ENCODE assay signal across 19 cellular contexts in genomic region chr6:110359554-110359953, GRCh38. TPM values are rescaled to one million over a fixed set of nuclear protein-coding genes. Genes with fewer than 3 reads are reported as not detected.
A peak's percentile ranks its signal among the peaks of the same experiment; 100 is the strongest.
DNase-seq lines count a peak whose midpoint lies in the region; ATAC-seq and TF ChIP-seq lines count a peak whose summit lies in the region.
"Had no signal": no experiment of that assay in that cellular context is flagged by ENCODE, and none has a peak within 500 bp of the region (broad histone marks: within the 10 kb centered on the region; RNA-seq: fewer than 3 reads in every experiment).

No MANE protein-coding gene starts in this region.

- TF ChIP-seq POLR2A in transverse colon (IDR thresholded peaks at IDR 0.05): no peak

- TF ChIP-seq CTCF in brain microvascular endothelial cell (IDR thresholded peaks at IDR 0.05; ENCODE audit: low read depth, low read length, missing control alignments): no peak
- no peak for TF ChIP-seq CTCF in transverse colon (IDR thresholded peaks at IDR 0.05)

- H3K36me3 ChIP-seq in brain microvascular endothelial cell (replicated peaks): no peaks in the 10 kb centered on the region
- H3K36me3 ChIP-seq in transverse colon: no peaks in the 10 kb centered on the region
- H3K36me3 ChIP-seq: Peyer's patch, upper lobe of left lung had no signal

- peaks cover 0 to 23% (median 2%) of the 10 kb centered on the region in 4 donors for H3K4me1 ChIP-seq in transverse colon

- H3K27me3 ChIP-seq in brain microvascular endothelial cell (replicated peaks) (no peaks in the 10 kb centered on the region), transverse colon (peaks cover 31% of the 10 kb centered on the region)

- peak overlapping the region; percentile 7 to 59 for H3K4me3 Mint-ChIP-seq in activated T-cell treated with anti-CD3 and anti-CD28 coated beads, Interleukin-2, amount 50 U/mL, for 72 hours
- H3K4me3 Mint-ChIP-seq in activated T-cell treated with anti-CD3 and anti-CD28 coated beads, Interleukin-2, amount 50 U/mL, for 24 hours: no peak overlapping the region
- H3K4me3 Mint-ChIP-seq in naive B cell: peak overlapping the region in 7 of 8 donors; percentile 22 to 83 (median 64)
- H3K4me3 Mint-ChIP-seq: activated CD4-positive, alpha-beta memory T cell treated with anti-CD3 and anti-CD28 coated beads, Interleukin-2, amount 10 ng/mL, durations not matched to agents 7 days and 5 days had no signal

- in situ Hi-C loops in brain microvascular endothelial cell (cut with HindIII; ENCODE audit: low pct_ligation_motif_present, low sequenced_read_pairs): no loop called here
- in situ Hi-C loops in transverse colon (cut with MboI; ENCODE audit: low pct_ligation_motif_present in 1 of 4, low pct_unique_long_range_greater_than_20kb in 1 of 4, low sequenced_read_pairs in 3 of 4): no loop called here

- H3K27me3 Mint-ChIP-seq in activated T-cell treated with anti-CD3 and anti-CD28 coated beads, Interleukin-2, amount 50 U/mL, for 72 hours (ENCODE audit: low read depth): peaks cover 36% of the 10 kb centered on the region
- peaks cover 50% of the 10 kb centered on the region for H3K27me3 Mint-ChIP-seq in activated T-cell treated with anti-CD3 and anti-CD28 coated beads, Interleukin-2, amount 50 U/mL, for 24 hours
- peaks cover 42 to 61% (median 61%) of the 10 kb centered on the region in 3 donors for H3K27me3 Mint-ChIP-seq in naive B cell

- H3K4me3 ChIP-seq in brain microvascular endothelial cell (ENCODE audit: low read depth, low read length) (no peak overlapping the region), transverse colon (no peak overlapping the region)
- H3K4me3 ChIP-seq: K562, lung, Peyer's patch, upper lobe of left lung had no signal

- H3K36me3 Mint-ChIP-seq in activated T-cell treated with anti-CD3 and anti-CD28 coated beads, Interleukin-2, amount 50 U/mL, for 72 hours (ENCODE audit: insufficient read depth in 2 of 2): no peaks in the 10 kb centered on the region
- H3K36me3 Mint-ChIP-seq in activated T-cell treated with anti-CD3 and anti-CD28 coated beads, Interleukin-2, amount 50 U/mL, for 24 hours (ENCODE audit: low read depth): no peaks in the 10 kb centered on the region
- H3K36me3 Mint-ChIP-seq in naive B cell: peaks cover 0 to 15% of the 10 kb centered on the region in 2 donors

- DNase-seq in activated T-cell treated with anti-CD3 and anti-CD28 coated beads, Interleukin-2, amount 50 U/mL, for 72 hours: no peak
- DNase-seq in activated T-cell treated with anti-CD3 and anti-CD28 coated beads, Interleukin-2, amount 50 U/mL, for 24 hours: no peak
- peak; percentile 18 for DNase-seq in brain microvascular endothelial cell
- DNase-seq in naive B cell: no peak
- no peak for DNase-seq in transverse colon
- no peak for DNase-seq in H4 (ENCODE audit: low spot score)
- DNase-seq: activated CD4-positive, alpha-beta memory T cell treated with anti-CD3 and anti-CD28 coated beads, Interleukin-2, amount 10 ng/mL, durations not matched to agents 7 days and 5 days; DMS79; Peyer's patch; upper lobe of left lung had no signal

- no peak overlapping the region for H3K27ac ChIP-seq in brain microvascular endothelial cell
- peak overlapping the region; percentile 83 to 93 (median 85) for H3K27ac ChIP-seq in transverse colon
- H3K27ac ChIP-seq: C4-2B, HL-60, upper lobe of left lung had no signal

- intact Hi-C loops in transverse colon (cut with DNase I; ENCODE audit: low total_unique reads): no loop called here

- WGBS in transverse colon (ENCODE audit: low coverage in 1 of 2), 2 donors: 62 to 76% methylated on average over 5 of the region's 5 CpGs

- H3K27ac Mint-ChIP-seq in activated T-cell treated with anti-CD3 and anti-CD28 coated beads, Interleukin-2, amount 50 U/mL, for 72 hours: no peak overlapping the region
- no peak overlapping the region for H3K27ac Mint-ChIP-seq in activated T-cell treated with anti-CD3 and anti-CD28 coated beads, Interleukin-2, amount 50 U/mL, for 24 hours
- peak overlapping the region in 1 of 6 donors; percentile 6 for H3K27ac Mint-ChIP-seq in naive B cell
- H3K27ac Mint-ChIP-seq: activated CD4-positive, alpha-beta memory T cell treated with anti-CD3 and anti-CD28 coated beads, Interleukin-2, amount 10 ng/mL, durations not matched to agents 7 days and 5 days; activated T-helper 2 cell treated with anti-CD3 and anti-CD28 coated beads, Interferon-gamma antibody, Interleukin-2, Interleukin-4, amounts not matched to agents 10 μg/mL and 5 μg/mL and 100 μg/mL, durations not matched to agents 14 hours and 24 hours and 36 hours had no signal

- H3K9me3 ChIP-seq in transverse colon: no peaks in the 10 kb centered on the region
- H3K9me3 ChIP-seq: Peyer's patch, upper lobe of left lung had no signal

- H3K4me1 Mint-ChIP-seq in activated T-cell treated with anti-CD3 and anti-CD28 coated beads, Interleukin-2, amount 50 U/mL, for 72 hours (ENCODE audit: low read depth): peaks cover 14% of the 10 kb centered on the region
- peaks cover 15% of the 10 kb centered on the region for H3K4me1 Mint-ChIP-seq in activated T-cell treated with anti-CD3 and anti-CD28 coated beads, Interleukin-2, amount 50 U/mL, for 24 hours (ENCODE audit: low read depth)
- H3K4me1 Mint-ChIP-seq in naive B cell: peaks cover 12 to 20% (median 15%) of the 10 kb centered on the region in 3 donors

- ATAC-seq in activated T-cell treated with anti-CD3 and anti-CD28 coated beads, Interleukin-2, amount 50 U/mL, for 72 hours (replicated peaks in 1 of 2): no peak
- ATAC-seq in naive B cell (ENCODE audit: low read depth in 2 of 2) (no peak), HG03457 (IDR thresholded peaks at IDR 0.05; ENCODE audit: unreplicated experiment) (no peak), HG02885 (IDR thresholded peaks at IDR 0.05; ENCODE audit: poor library complexity, unreplicated experiment) (no peak)
- ATAC-seq: K562, sciatic nerve had no signal

- H3K9me3 Mint-ChIP-seq in activated T-cell treated with anti-CD3 and anti-CD28 coated beads, Interleukin-2, amount 50 U/mL, for 72 hours: no peaks in the 10 kb centered on the region
- no peaks in the 10 kb centered on the region for H3K9me3 Mint-ChIP-seq in activated T-cell treated with anti-CD3 and anti-CD28 coated beads, Interleukin-2, amount 50 U/mL, for 24 hours
- peaks cover 0 to 6% (median 1%) of the 10 kb centered on the region in 7 donors for H3K9me3 Mint-ChIP-seq in naive B cell
- H3K9me3 Mint-ChIP-seq: activated CD4-positive, alpha-beta memory T cell treated with anti-CD3 and anti-CD28 coated beads, Interleukin-2, amount 10 ng/mL, durations not matched to agents 7 days and 5 days; activated T-helper 2 cell treated with anti-CD3 and anti-CD28 coated beads, Interferon-gamma antibody, Interleukin-2, Interleukin-4, amounts not matched to agents 10 μg/mL and 5 μg/mL and 100 μg/mL, durations not matched to agents 14 hours and 24 hours and 36 hours had no signal

- no peak for TF ChIP-seq EP300 in transverse colon (IDR thresholded peaks at IDR 0.05; ENCODE audit: low read depth)

RNA-seq across cellular contexts. Expression of gene METTL24, which starts 1.4 kb away (rescaled TPM):
- total RNA-seq in activated T-cell treated with anti-CD3 and anti-CD28 coated beads, Interleukin-2, amount 50 U/mL, for 72 hours: not detected
- polyA plus RNA-seq in naive B cell (ENCODE audit: low read depth in 6 of 6): under 1 TPM in 1 of 6 donors, not detected in 5; 0.28 TPM
- 10 to 100 TPM in 2 of 4 donors, 1 to 10 TPM in 2; 1.4 to 59.9 (median 14.7) TPM for total RNA-seq in transverse colon
- total RNA-seq in H4 (2014; rRNA removed; shearing (Covaris generic)): 0.25 TPM in 1 of 2 replicates, not detected in the other
- total RNA-seq: A172; activated CD4-positive, alpha-beta memory T cell treated with anti-CD3 and anti-CD28 coated beads, Interleukin-2, amount 10 ng/mL, durations not matched to agents 7 days and 5 days; activated T-helper 2 cell treated with anti-CD3 and anti-CD28 coated beads, Interferon-gamma antibody, Interleukin-2, Interleukin-4, amounts not matched to agents 10 μg/mL and 5 μg/mL and 100 μg/mL, durations not matched to agents 14 hours and 24 hours and 36 hours; K562 had no signal
- polyA plus RNA-seq: K562 had no signal

RNA-seq across cellular contexts. Expression of gene DDO, which starts 55.8 kb away (rescaled TPM):
- total RNA-seq in activated T-cell treated with anti-CD3 and anti-CD28 coated beads, Interleukin-2, amount 50 U/mL, for 72 hours: not detected
- polyA plus RNA-seq in naive B cell (ENCODE audit: low read depth in 6 of 6): not detected
- total RNA-seq in transverse colon: 10 to 100 TPM in 1 of 4 donors, 1 to 10 TPM in 1, under 1 TPM in 1, not detected in 1; 0.95 to 21.9 (median 1.2) TPM
- 1.4 and 3.6 TPM in 2 replicates for total RNA-seq in H4 (2014; rRNA removed; shearing (Covaris generic))
- total RNA-seq: activated CD4-positive, alpha-beta memory T cell treated with anti-CD3 and anti-CD28 coated beads, Interleukin-2, amount 10 ng/mL, durations not matched to agents 7 days and 5 days; activated T-helper 2 cell treated with anti-CD3 and anti-CD28 coated beads, Interferon-gamma antibody, Interleukin-2, Interleukin-4, amounts not matched to agents 10 μg/mL and 5 μg/mL and 100 μg/mL, durations not matched to agents 14 hours and 24 hours and 36 hours; K562 had no signal
- polyA plus RNA-seq: K562 had no signal
